In the genomic region with DNA sequence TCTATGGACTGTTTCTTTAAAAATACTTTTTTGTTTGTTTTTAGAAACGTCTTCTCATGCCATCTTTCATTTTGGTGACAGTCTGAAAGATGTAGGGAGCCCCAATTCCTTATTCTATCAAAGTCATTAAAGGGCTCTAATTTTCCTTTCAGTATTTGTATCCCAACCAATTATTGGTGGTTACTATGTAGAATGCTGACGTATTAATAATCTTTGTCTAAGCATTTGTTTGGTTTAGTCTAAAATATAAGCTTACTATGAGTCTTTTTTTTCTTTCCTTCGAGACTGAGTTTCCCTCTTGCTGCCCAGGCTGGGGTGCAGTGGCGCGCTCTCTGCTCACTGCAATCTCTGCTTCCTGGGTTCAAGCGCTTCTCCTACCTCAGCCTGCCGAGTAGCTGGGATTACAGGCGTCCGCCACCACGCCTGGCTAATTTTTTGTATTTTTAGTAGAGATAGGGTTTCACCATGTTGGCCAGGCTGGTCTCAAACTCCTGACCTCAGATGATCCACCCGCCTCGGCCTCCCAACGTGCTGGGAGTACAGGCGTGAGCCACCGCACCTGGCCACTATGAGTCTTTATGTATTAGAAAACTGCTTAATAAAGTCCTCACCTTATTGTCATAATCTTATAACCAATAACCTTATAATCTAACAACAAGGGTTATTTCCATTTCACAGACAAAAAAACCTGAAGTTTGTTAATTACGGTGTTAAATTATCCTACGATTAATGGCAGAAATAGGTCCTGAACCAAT, we compare ENCODE assay signal across 8 cellular contexts.
DNase-seq lines count a peak whose midpoint lies in the region; TF ChIP-seq lines count a peak whose summit lies in the region.

No MANE protein-coding gene starts in this region.

- no peaks in the 10 kb centered on the region for H3K9me3 ChIP-seq in BLaER1 treated with 17β-estradiol and CSF1 and Interleukin-3, amounts not matched to agents 10 nM and 100 nM (replicated peaks in 1 of 11)
- no peaks in the 10 kb centered on the region for H3K9me3 ChIP-seq in OCI-LY1 (ENCODE audit: low read length)
- H3K9me3 ChIP-seq in effector memory CD4-positive, alpha-beta T cell (ENCODE audit: control insufficient read depth, low read length), result no peaks in the 10 kb centered on the region

- peak overlapping the region; percentile 71 to 92 (median 86) for H3K4me2 ChIP-seq in BLaER1 treated with 17β-estradiol and CSF1 and Interleukin-3, amounts not matched to agents 10 nM and 100 nM
- H3K4me2 ChIP-seq in OCI-LY1 (ENCODE audit: low read length), result peak overlapping the region; percentile 78

- peak overlapping the region; percentile 95 to 99 (median 97) for H3K27ac Mint-ChIP-seq in nephron

- no peak for DNase-seq in effector memory CD4-positive, alpha-beta T cell
- no peak for DNase-seq in SKM-1 (lab: John Stamatoyannopoulos, UW; ENCODE audit: unreplicated experiment)
- no peak for DNase-seq in T-helper 9 cell
- no peak for DNase-seq in NCI-H2107 treated with DMSO at 0.1 percent for 48 hours (lab: John Stamatoyannopoulos, UW; ENCODE audit: unreplicated experiment)
- no peak for DNase-seq in NCI-H226

- H3K27me3 Mint-ChIP-seq in nephron (ENCODE audit: low read depth), result no peaks in the 10 kb centered on the region

- peak overlapping the region; percentile 85 to 93 (median 92) for H3K4me3 Mint-ChIP-seq in nephron

- peaks cover 18 to 33% (median 27%) of the 10 kb centered on the region in 10 experiments for H3K4me1 ChIP-seq in BLaER1 treated with 17β-estradiol and CSF1 and Interleukin-3, amounts not matched to agents 10 nM and 100 nM
- peaks cover 37% of the 10 kb centered on the region for H3K4me1 ChIP-seq in OCI-LY1 (ENCODE audit: insufficient read depth, low read length, severe bottlenecking)
- peaks cover 18% of the 10 kb centered on the region for H3K4me1 ChIP-seq in effector memory CD4-positive, alpha-beta T cell (ENCODE audit: control insufficient read depth, insufficient read depth, low read length, poor library complexity, severe bottlenecking)

- peaks cover 9% of the 10 kb centered on the region; the same call in 1 of the 2 replicates for H3K79me2 ChIP-seq in OCI-LY1 (ENCODE audit: insufficient read depth, low read length)

- H3F3A ChIP-seq in OCI-LY1 (ENCODE audit: insufficient read depth, low read length), result no peaks in the 10 kb centered on the region

- H4K20me1 ChIP-seq in BLaER1 treated with 17β-estradiol and CSF1 and Interleukin-3, amounts not matched to agents 10 nM and 100 nM, result peaks cover 0 to 3% (median 0%) of the 10 kb centered on the region in 11 experiments; a peak in 1 of 22 replicates
- H4K20me1 ChIP-seq in OCI-LY1 (ENCODE audit: insufficient read depth, low read length), result no peaks in the 10 kb centered on the region

- H3K9ac ChIP-seq in BLaER1 treated with 17β-estradiol and CSF1 and Interleukin-3, amounts not matched to agents 10 nM and 100 nM, result peak overlapping the region; percentile 89 to 98 (median 94)
- H3K9ac ChIP-seq in OCI-LY1 (ENCODE audit: low read length), result peak overlapping the region; percentile 81

- TF ChIP-seq CTCF in OCI-LY1 (IDR thresholded peaks at IDR 0.05; ENCODE audit: low read length) (no peak), nephron (IDR thresholded peaks at IDR 0.05; ENCODE audit: unreplicated experiment in 3 of 3) (no peak)

- H3K36me3 ChIP-seq in BLaER1 treated with 17β-estradiol and CSF1 and Interleukin-3, amounts not matched to agents 10 nM and 100 nM, result peaks cover 5 to 23% (median 13%) of the 10 kb centered on the region in 11 experiments; a peak in 19 of 22 replicates
- H3K36me3 ChIP-seq in OCI-LY1 (ENCODE audit: insufficient read depth, low read length), result peaks cover 14% of the 10 kb centered on the region; the same call in 1 of the 2 replicates
- no peaks in the 10 kb centered on the region for H3K36me3 ChIP-seq in effector memory CD4-positive, alpha-beta T cell (ENCODE audit: control insufficient read depth, insufficient read depth, low read length)

- H3K9me3 Mint-ChIP-seq in nephron, result no peaks in the 10 kb centered on the region

- peaks cover 4% of the 10 kb centered on the region for H3K36me3 Mint-ChIP-seq in nephron (ENCODE audit: low read depth)

- H3K4me3 ChIP-seq in BLaER1 treated with 17β-estradiol and CSF1 and Interleukin-3, amounts not matched to agents 10 nM and 100 nM, result peak overlapping the region; percentile 64 to 86 (median 76)
- H3K4me3 ChIP-seq in OCI-LY1 (ENCODE audit: low read depth, low read length, poor library complexity, severe bottlenecking), result peak overlapping the region; percentile 69
- peak overlapping the region; percentile 77 for H3K4me3 ChIP-seq in effector memory CD4-positive, alpha-beta T cell (ENCODE audit: insufficient read depth, low read depth, low read length, poor library complexity, severe bottlenecking)

- H3K27ac ChIP-seq in BLaER1 treated with 17β-estradiol and CSF1 and Interleukin-3, amounts not matched to agents 10 nM and 100 nM, result peak overlapping the region; percentile 89 to 99 (median 95); a peak in 21 of 22 replicates
- peak overlapping the region; percentile 72 for H3K27ac ChIP-seq in OCI-LY1 (ENCODE audit: low read depth, low read length, poor library complexity, severe bottlenecking)
- H3K27ac ChIP-seq in effector memory CD4-positive, alpha-beta T cell (ENCODE audit: insufficient read depth, low read length, poor library complexity, severe bottlenecking), result peak overlapping the region; percentile 89

- no peak overlapping the region for H2AFZ ChIP-seq in OCI-LY1 (ENCODE audit: low read length)

- peaks cover 14% of the 10 kb centered on the region for H3K4me1 Mint-ChIP-seq in nephron

- H3K9me2 ChIP-seq in OCI-LY1 (ENCODE audit: low read depth, low read length), result no peaks in the 10 kb centered on the region

- no peaks in the 10 kb centered on the region for H3K27me3 ChIP-seq in BLaER1 treated with 17β-estradiol and CSF1 and Interleukin-3, amounts not matched to agents 10 nM and 100 nM
- H3K27me3 ChIP-seq in OCI-LY1 (ENCODE audit: insufficient read depth, low read length), result no peaks in the 10 kb centered on the region
- no peaks in the 10 kb centered on the region for H3K27me3 ChIP-seq in effector memory CD4-positive, alpha-beta T cell (replicated peaks; ENCODE audit: control insufficient read depth, insufficient read depth, low read length, poor library complexity, severe bottlenecking)
